In the genomic region with DNA sequence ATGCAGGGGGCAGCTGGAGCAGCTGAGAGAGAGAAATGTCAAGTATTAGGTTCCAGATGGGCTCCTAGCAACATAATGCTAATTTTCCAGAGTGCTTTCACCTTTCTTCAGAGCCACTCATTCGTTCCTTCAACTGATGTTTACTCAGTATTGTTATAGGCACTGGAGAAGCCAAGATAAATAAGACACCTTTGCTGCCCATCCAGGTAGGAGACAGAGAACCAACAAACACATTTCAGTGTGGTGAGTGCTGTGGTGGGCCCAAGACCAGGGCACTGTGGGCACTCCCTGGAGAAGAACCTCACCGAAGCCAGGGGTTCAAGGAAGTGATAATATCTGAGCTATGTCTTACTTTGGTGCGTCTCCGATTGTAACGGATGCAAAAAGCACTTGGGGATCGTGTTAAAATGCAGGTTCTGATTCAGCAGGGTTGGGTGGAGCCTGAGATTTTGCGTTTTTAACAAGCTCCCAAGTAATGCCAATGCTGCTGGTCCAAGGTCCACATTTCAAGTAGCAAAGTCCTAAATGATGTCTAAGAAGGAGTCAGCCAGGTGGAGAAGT, we compare ENCODE assay signal across 8 cellular contexts. TPM values are rescaled to one million over a fixed set of nuclear protein-coding genes. Genes with fewer than 3 reads are reported as not detected.
DNase-seq lines count a peak whose midpoint lies in the region.

No MANE protein-coding gene starts in this region.

- H3K9ac ChIP-seq in skeletal muscle tissue (ENCODE audit: low read depth in 1 of 3, low read length in 3 of 3) = peak overlapping the region in 1 of 3 donors; percentile 63

- peak overlapping the region; percentile 24 for H3K27ac ChIP-seq in caudate nucleus (ENCODE audit: low read depth, low read length)
- H3K27ac ChIP-seq in skeletal muscle tissue (ENCODE audit: low read depth, low read length) = peak overlapping the region; percentile 57

- H3K9me3 ChIP-seq in skeletal muscle tissue (ENCODE audit: control insufficient read depth in 3 of 3, low read length in 3 of 3) = no peaks in the 10 kb centered on the region

- H3K4me1 ChIP-seq in skeletal muscle tissue (ENCODE audit: control insufficient read depth in 3 of 3, insufficient read depth in 3 of 3, low read length in 3 of 3) = peaks cover 29 to 52% (median 48%) of the 10 kb centered on the region in 3 donors

- H3K27me3 ChIP-seq in skeletal muscle tissue (ENCODE audit: control insufficient read depth in 3 of 3, insufficient read depth in 3 of 3, low read length in 3 of 3) = no peaks in the 10 kb centered on the region

- peak overlapping the region in 1 of 3 donors; percentile 51 for H3K4me3 ChIP-seq in skeletal muscle tissue (ENCODE audit: low read length in 3 of 3)

- H3K36me3 ChIP-seq in skeletal muscle tissue (ENCODE audit: control insufficient read depth in 3 of 3, insufficient read depth in 3 of 3, low read length in 3 of 3) = peaks cover 0 to 8% (median 2%) of the 10 kb centered on the region in 3 donors

- DNase-seq in NCI-H2081 (lab: John Stamatoyannopoulos, UW) (peak; percentile 35 to 64), NCI-H2081 treated with DMSO at 0.1 percent for 48 hours (lab: John Stamatoyannopoulos, UW) (no peak), NCI-H345 treated with DMSO at 0.1 percent for 48 hours (lab: John Stamatoyannopoulos, UW; ENCODE audit: unreplicated experiment) (peak; percentile 61), caudate nucleus (lab: John Stamatoyannopoulos, UW) (no peak), HUDEP-2 (lab: John Stamatoyannopoulos, UW; ENCODE audit: unreplicated experiment in 76 of 76) (no peak), NCI-H1048 (lab: John Stamatoyannopoulos, UW) (no peak), SK-N-DZ (ENCODE audit: low spot score) (no peak)

RNA-seq across cellular contexts. Expression of a gene that starts 42.0 kb away (rescaled TPM):
- 83.5 TPM for total RNA-seq in skeletal muscle tissue
- 5.3 and 5.6 TPM in 2 replicates for polyA plus RNA-seq in SK-N-DZ (2014; cell fraction: cytosol; rRNA removed)
- 4.6 and 5.7 TPM in 2 replicates for polyA plus RNA-seq in SK-N-DZ (2014; cell fraction: nucleus; rRNA removed)

Comparison
In these comparisons a context has a peak if more than half of its experiments do, and no peak if none do; other contexts are left out.
1. DNase-seq: peak in NCI-H2081 (2 of 2) and NCI-H345 treated with DMSO at 0.1 percent for 48 hours (single experiment); none in NCI-H2081 treated with DMSO at 0.1 percent for 48 hours (single experiment), caudate nucleus (0 of 61), HUDEP-2 (0 of 76), NCI-H1048 (single experiment) and SK-N-DZ (single experiment).